In the genomic region with DNA sequence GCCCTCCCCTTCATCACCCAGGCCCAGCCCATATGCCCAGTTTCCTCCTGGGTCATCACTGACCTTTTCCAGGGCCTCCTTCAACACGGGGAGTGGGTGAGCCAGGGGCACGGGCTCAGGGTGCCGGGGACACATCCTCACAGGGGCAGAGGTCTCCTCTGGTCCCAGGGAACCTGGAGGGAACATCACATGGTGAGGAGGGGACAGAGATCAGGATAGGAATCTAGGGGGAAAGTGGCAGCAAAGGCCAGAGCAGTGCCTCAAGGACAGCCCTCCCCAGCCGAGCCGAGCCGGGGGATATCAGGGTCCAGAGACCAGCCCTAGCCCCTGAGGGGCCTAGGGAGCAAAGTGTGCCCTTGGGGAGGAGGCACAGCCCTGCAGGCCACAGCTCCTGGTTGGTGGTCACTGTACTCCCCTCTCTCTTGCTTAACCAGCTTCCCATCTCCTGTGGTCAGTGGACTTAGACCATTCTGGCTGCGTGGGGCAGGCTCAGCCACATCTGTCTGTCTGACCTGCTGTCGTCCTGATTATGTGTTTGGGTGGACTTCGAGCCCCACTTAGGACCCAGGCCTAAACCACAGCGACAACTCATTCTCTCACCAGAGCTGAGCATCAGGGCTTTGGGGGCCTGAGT, we compare ENCODE assay signal across 23 cellular contexts. TPM values are rescaled to one million over a fixed set of nuclear protein-coding genes. Genes with fewer than 3 reads are reported as not detected.
"Had no signal": no experiment of that assay in that cellular context is flagged by ENCODE, and none has a peak within 500 bp of the region (broad histone marks: within the 10 kb centered on the region; RNA-seq: fewer than 3 reads in every experiment).

No MANE protein-coding gene starts in this region.

- DNase-seq: IMR-90, Kasumi-1, MM.1S, NCI-H1092 treated with DMSO at 0.1 percent for 48 hours, NCI-H1436, NCI-H187, NCI-H2029, NCI-H2081 treated with DMSO at 0.1 percent for 48 hours, NCI-H2171, NCI-H226, NCI-H446, NCI-H510A, NCI-H524 treated with DMSO at 0.1 percent for 48 hours, NCI-H69, NCI-H774, PC-3, SHP77 treated with DMSO at 0.1 percent for 48 hours, SJCRH30 had no signal

- H3K4me2 ChIP-seq: KMS-11 had no signal

- H3K36me3 ChIP-seq: SJCRH30 had no signal

- H3K9me3 ChIP-seq: SJCRH30 had no signal

- H3K27ac ChIP-seq: KMS-11, RWPE1 had no signal

- H3K27me3 ChIP-seq: SJCRH30 had no signal

- H3K9ac ChIP-seq: KMS-11 had no signal

- H3K4me3 ChIP-seq: SJCRH30 had no signal

RNA-seq across cellular contexts. Expression of a gene that starts 9.5 kb away (rescaled TPM):
- total RNA-seq: HT-29, IMR-90, M059J, OCI-LY7, PC-3 had no signal
- polyA plus RNA-seq: IMR-90 had no signal

RNA-seq across cellular contexts. Expression of a gene that starts 52.5 kb away (rescaled TPM):
- total RNA-seq: HT-29, IMR-90, M059J, PC-3 had no signal
- polyA plus RNA-seq: IMR-90 had no signal
